Comparison of ENCODE assay signal across 22 cellular contexts in genomic region chr19:35777961-35778360, GRCh38. TPM values are rescaled to one million over a fixed set of nuclear protein-coding genes. Genes with fewer than 3 reads are reported as not detected.
DNase-seq lines count a peak whose midpoint lies in the region; ATAC-seq and TF ChIP-seq lines count a peak whose summit lies in the region.
"Had no signal": no experiment of that assay in that cellular context is flagged by ENCODE, and none has a peak within 500 bp of the region (broad histone marks: within the 10 kb centered on the region; RNA-seq: fewer than 3 reads in every experiment).

No MANE protein-coding gene starts in this region.

- peaks cover 1% of the 10 kb centered on the region for H3K36me3 ChIP-seq in CD4-positive, CD25-positive, alpha-beta regulatory T cell (ENCODE audit: control insufficient read depth, insufficient read depth, low read length)
- H3K36me3 ChIP-seq in CD8-positive, alpha-beta memory T cell (ENCODE audit: insufficient read depth, low read length): no peaks in the 10 kb centered on the region
- H3K36me3 ChIP-seq: cardiac muscle cell, upper lobe of right lung had no signal

- CTCF ChIA-PET in CD8-positive, alpha-beta memory T cell (lab: Charles Lee): no interaction called here

- H3K27ac Mint-ChIP-seq in CD4-positive, CD25-positive, alpha-beta regulatory T cell: peak overlapping the region in 1 of 3 donors; percentile 73
- peak overlapping the region in 1 of 8 donors; percentile 47 for H3K27ac Mint-ChIP-seq in CD8-positive, alpha-beta memory T cell
- H3K27ac Mint-ChIP-seq in activated T-helper 1 cell treated with anti-CD3 and anti-CD28 coated beads, Interleukin-12 subunit alpha, Interleukin-12 subunit beta, Interleukin-2, Interleukin-4 antibody, amounts not matched to agents 30 ng/mL and 10 ng/mL and 1 ng/mL, durations not matched to agents 14 hours and 24 hours and 36 hours: no peak overlapping the region
- H3K27ac Mint-ChIP-seq in nephron progenitor cell: no peak overlapping the region

- TF ChIP-seq CTCF in nephron progenitor cell (IDR thresholded peaks at IDR 0.05): no peak

- no peaks in the 10 kb centered on the region for H3K9me3 ChIP-seq in CD4-positive, CD25-positive, alpha-beta regulatory T cell (ENCODE audit: control insufficient read depth in 2 of 2, low read length in 2 of 2)
- no peaks in the 10 kb centered on the region for H3K9me3 ChIP-seq in CD8-positive, alpha-beta memory T cell (ENCODE audit: low read length)
- H3K9me3 ChIP-seq: upper lobe of right lung had no signal

- H3K4me1 ChIP-seq in CD4-positive, CD25-positive, alpha-beta regulatory T cell (ENCODE audit: control insufficient read depth, insufficient read depth, low read length, poor library complexity, severe bottlenecking): peaks cover 17% of the 10 kb centered on the region
- peaks cover 17% of the 10 kb centered on the region for H3K4me1 ChIP-seq in CD8-positive, alpha-beta memory T cell (ENCODE audit: insufficient read depth, low read length)

- POLR2A ChIA-PET in CD8-positive, alpha-beta memory T cell (lab: Charles Lee): no interaction called here

- TF ChIP-seq POLR2A in GM18505 (IDR thresholded peaks at IDR 0.05; ENCODE audit: borderline replicate concordance, extremely low read depth, insufficient read depth, insufficient read length): no peak

- no peak for DNase-seq in CD4-positive, CD25-positive, alpha-beta regulatory T cell
- no peak for DNase-seq in CD8-positive, alpha-beta memory T cell
- DNase-seq in activated T-helper 1 cell treated with anti-CD3 and anti-CD28 coated beads, Interleukin-12 subunit alpha, Interleukin-12 subunit beta, Interleukin-2, Interleukin-4 antibody, amounts not matched to agents 30 ng/mL and 10 ng/mL and 1 ng/mL, durations not matched to agents 14 hours and 24 hours and 36 hours (ENCODE audit: low spot score): no peak
- DNase-seq in nephron progenitor cell (no peak), DMS153 (lab: John Stamatoyannopoulos, UW) (no peak), KBM-7 (no peak), NCI-H2107 treated with DMSO at 0.1 percent for 48 hours (lab: John Stamatoyannopoulos, UW; ENCODE audit: unreplicated experiment) (no peak)
- DNase-seq: activated CD4-positive, CD25-positive, alpha-beta regulatory T cell treated with anti-CD3 and anti-CD28 coated beads, Interleukin-2, amount 50 U/mL, for 72 hours; activated naive CD4-positive, alpha-beta T cell; activated T-cell treated with anti-CD3 and anti-CD28 coated beads, Interleukin-2, amount 50 U/mL, for 4 hours; DMS79; HCEC 1CT; NCI-H2081; NCI-H446; NCI-H82; occipital lobe; small intestine; stimulated activated CD4-positive, alpha-beta T cell treated with anti-CD3 and anti-CD28 coated beads, Interleukin-2, amount 100 ng/mL, for 24 hours; upper lobe of right lung had no signal

- H3K4me3 ChIP-seq in CD4-positive, CD25-positive, alpha-beta regulatory T cell (ENCODE audit: low read depth, low read length): no peak overlapping the region
- H3K4me3 ChIP-seq in CD8-positive, alpha-beta memory T cell (ENCODE audit: low read length): no peak overlapping the region
- H3K4me3 ChIP-seq: cardiac muscle cell, upper lobe of right lung had no signal

- H3K36me3 Mint-ChIP-seq in CD4-positive, CD25-positive, alpha-beta regulatory T cell: peaks cover 13% of the 10 kb centered on the region
- H3K36me3 Mint-ChIP-seq in CD8-positive, alpha-beta memory T cell: peaks cover 0 to 15% (median 0%) of the 10 kb centered on the region in 3 donors
- peaks cover 2% of the 10 kb centered on the region for H3K36me3 Mint-ChIP-seq in activated T-helper 1 cell treated with anti-CD3 and anti-CD28 coated beads, Interleukin-12 subunit alpha, Interleukin-12 subunit beta, Interleukin-2, Interleukin-4 antibody, amounts not matched to agents 30 ng/mL and 10 ng/mL and 1 ng/mL, durations not matched to agents 14 hours and 24 hours and 36 hours (ENCODE audit: low read depth)
- peaks cover 19% of the 10 kb centered on the region for H3K36me3 Mint-ChIP-seq in nephron progenitor cell (ENCODE audit: low read depth)

- H3K27me3 Mint-ChIP-seq in CD4-positive, CD25-positive, alpha-beta regulatory T cell: no peaks in the 10 kb centered on the region
- no peaks in the 10 kb centered on the region for H3K27me3 Mint-ChIP-seq in CD8-positive, alpha-beta memory T cell
- H3K27me3 Mint-ChIP-seq in activated T-helper 1 cell treated with anti-CD3 and anti-CD28 coated beads, Interleukin-12 subunit alpha, Interleukin-12 subunit beta, Interleukin-2, Interleukin-4 antibody, amounts not matched to agents 30 ng/mL and 10 ng/mL and 1 ng/mL, durations not matched to agents 14 hours and 24 hours and 36 hours (ENCODE audit: insufficient read depth): no peaks in the 10 kb centered on the region
- peaks cover 10% of the 10 kb centered on the region for H3K27me3 Mint-ChIP-seq in nephron progenitor cell (ENCODE audit: low read depth, poor library complexity)

- in situ Hi-C loops in KBM-7 (cut with MboI; ENCODE audit: low pct_unique_long_range_greater_than_20kb, low sequenced_read_pairs): no loop called here

- no peaks in the 10 kb centered on the region for H3K9me3 Mint-ChIP-seq in CD4-positive, CD25-positive, alpha-beta regulatory T cell
- no peaks in the 10 kb centered on the region for H3K9me3 Mint-ChIP-seq in CD8-positive, alpha-beta memory T cell
- H3K9me3 Mint-ChIP-seq in activated T-helper 1 cell treated with anti-CD3 and anti-CD28 coated beads, Interleukin-12 subunit alpha, Interleukin-12 subunit beta, Interleukin-2, Interleukin-4 antibody, amounts not matched to agents 30 ng/mL and 10 ng/mL and 1 ng/mL, durations not matched to agents 14 hours and 24 hours and 36 hours: no peaks in the 10 kb centered on the region
- no peaks in the 10 kb centered on the region for H3K9me3 Mint-ChIP-seq in nephron progenitor cell
- H3K9me3 Mint-ChIP-seq: activated T-cell treated with anti-CD3 and anti-CD28 coated beads, Interleukin-2, amount 50 U/mL, for 4 hours had no signal

- no peaks in the 10 kb centered on the region for H3K27me3 ChIP-seq in CD4-positive, CD25-positive, alpha-beta regulatory T cell (ENCODE audit: control insufficient read depth, insufficient read depth, low read length)
- H3K27me3 ChIP-seq in CD8-positive, alpha-beta memory T cell (ENCODE audit: insufficient read depth, low read length, poor library complexity, severe bottlenecking): no peaks in the 10 kb centered on the region
- H3K27me3 ChIP-seq: cardiac muscle cell, upper lobe of right lung had no signal

- H3K27ac ChIP-seq in CD4-positive, CD25-positive, alpha-beta regulatory T cell (ENCODE audit: insufficient read depth, low read length, poor library complexity, severe bottlenecking): no peak overlapping the region
- H3K27ac ChIP-seq in CD8-positive, alpha-beta memory T cell (ENCODE audit: low read depth, low read length): no peak overlapping the region
- H3K27ac ChIP-seq: cardiac muscle cell, upper lobe of right lung had no signal

- peak overlapping the region in 3 of 4 donors; percentile 68 to 79 (median 69) for H3K4me3 Mint-ChIP-seq in CD4-positive, CD25-positive, alpha-beta regulatory T cell
- H3K4me3 Mint-ChIP-seq in CD8-positive, alpha-beta memory T cell: peak overlapping the region; percentile 11 to 78 (median 34)
- peak overlapping the region; percentile 54 for H3K4me3 Mint-ChIP-seq in activated T-helper 1 cell treated with anti-CD3 and anti-CD28 coated beads, Interleukin-12 subunit alpha, Interleukin-12 subunit beta, Interleukin-2, Interleukin-4 antibody, amounts not matched to agents 30 ng/mL and 10 ng/mL and 1 ng/mL, durations not matched to agents 14 hours and 24 hours and 36 hours
- peak overlapping the region; percentile 89 for H3K4me3 Mint-ChIP-seq in nephron progenitor cell

- intact Hi-C loops in activated T-helper 1 cell treated with anti-CD3 and anti-CD28 coated beads, Interleukin-12 subunit alpha, Interleukin-12 subunit beta, Interleukin-2, Interleukin-4 antibody, amounts not matched to agents 30 ng/mL and 10 ng/mL and 1 ng/mL, durations not matched to agents 14 hours and 24 hours and 36 hours (cut with micrococcal nuclease): no loop called here

- H3K4me1 Mint-ChIP-seq in CD4-positive, CD25-positive, alpha-beta regulatory T cell: peaks cover 3 to 28% (median 9%) of the 10 kb centered on the region in 4 donors
- peaks cover 20 to 23% (median 22%) of the 10 kb centered on the region in 3 donors for H3K4me1 Mint-ChIP-seq in CD8-positive, alpha-beta memory T cell
- H3K4me1 Mint-ChIP-seq in activated T-helper 1 cell treated with anti-CD3 and anti-CD28 coated beads, Interleukin-12 subunit alpha, Interleukin-12 subunit beta, Interleukin-2, Interleukin-4 antibody, amounts not matched to agents 30 ng/mL and 10 ng/mL and 1 ng/mL, durations not matched to agents 14 hours and 24 hours and 36 hours (ENCODE audit: low read depth): peaks cover 29% of the 10 kb centered on the region
- peaks cover 36% of the 10 kb centered on the region for H3K4me1 Mint-ChIP-seq in nephron progenitor cell

- ATAC-seq in CD4-positive, CD25-positive, alpha-beta regulatory T cell (ENCODE audit: low read depth in 2 of 2): no peak
- ATAC-seq in GM18505 (IDR thresholded peaks at IDR 0.05; ENCODE audit: unreplicated experiment): no peak
- ATAC-seq: activated T-cell treated with anti-CD3 and anti-CD28 coated beads, Interleukin-2, amount 50 U/mL, for 4 hours; upper lobe of right lung had no signal

RNA-seq across cellular contexts. Expression of gene ARHGAP33, which starts 2.6 kb away (rescaled TPM):
- total RNA-seq in CD4-positive, CD25-positive, alpha-beta regulatory T cell: 46.7 TPM
- under 1 TPM in 1 of 4 donors, not detected in 3; 0.40 TPM for polyA plus RNA-seq in CD4-positive, CD25-positive, alpha-beta regulatory T cell
- total RNA-seq in CD8-positive, alpha-beta memory T cell: 10 to 100 TPM in 1 of 2 experiments, 1 to 10 TPM in 1; 9.2 to 11.9 TPM
- 0.71 TPM for polyA plus RNA-seq in CD8-positive, alpha-beta memory T cell
- total RNA-seq in activated T-helper 1 cell treated with anti-CD3 and anti-CD28 coated beads, Interleukin-12 subunit alpha, Interleukin-12 subunit beta, Interleukin-2, Interleukin-4 antibody, amounts not matched to agents 30 ng/mL and 10 ng/mL and 1 ng/mL, durations not matched to agents 14 hours and 24 hours and 36 hours: 24.5 and 25.8 TPM in 2 replicates

RNA-seq across cellular contexts. Expression of gene PROSER3, which starts 20.0 kb away (rescaled TPM):
- 39.5 TPM for total RNA-seq in CD4-positive, CD25-positive, alpha-beta regulatory T cell
- polyA plus RNA-seq in CD4-positive, CD25-positive, alpha-beta regulatory T cell: 1 to 10 TPM; 4.3 to 6.4 (median 5.0) TPM
- 10 to 100 TPM; 35.2 to 40.5 TPM for total RNA-seq in CD8-positive, alpha-beta memory T cell
- polyA plus RNA-seq in CD8-positive, alpha-beta memory T cell: 8.3 TPM
- 39.5 and 45.1 TPM in 2 replicates for total RNA-seq in activated T-helper 1 cell treated with anti-CD3 and anti-CD28 coated beads, Interleukin-12 subunit alpha, Interleukin-12 subunit beta, Interleukin-2, Interleukin-4 antibody, amounts not matched to agents 30 ng/mL and 10 ng/mL and 1 ng/mL, durations not matched to agents 14 hours and 24 hours and 36 hours

RNA-seq across cellular contexts. Expression of gene HSPB6, which starts 21.1 kb away (rescaled TPM):
- not detected for total RNA-seq in CD4-positive, CD25-positive, alpha-beta regulatory T cell
- not detected for polyA plus RNA-seq in CD4-positive, CD25-positive, alpha-beta regulatory T cell
- total RNA-seq in CD8-positive, alpha-beta memory T cell: not detected
- polyA plus RNA-seq in CD8-positive, alpha-beta memory T cell: not detected
- total RNA-seq in activated T-helper 1 cell treated with anti-CD3 and anti-CD28 coated beads, Interleukin-12 subunit alpha, Interleukin-12 subunit beta, Interleukin-2, Interleukin-4 antibody, amounts not matched to agents 30 ng/mL and 10 ng/mL and 1 ng/mL, durations not matched to agents 14 hours and 24 hours and 36 hours: 0.78 TPM in 1 of 2 replicates, not detected in the other
- polyA plus RNA-seq: keratinocyte had no signal

RNA-seq across cellular contexts. Expression of gene LIN37, which starts 29.6 kb away (rescaled TPM):
- total RNA-seq in CD4-positive, CD25-positive, alpha-beta regulatory T cell: 11.7 TPM
- polyA plus RNA-seq in CD4-positive, CD25-positive, alpha-beta regulatory T cell: 10 to 100 TPM in 3 of 4 donors, 1 to 10 TPM in 1; 9.9 to 16.5 (median 11.8) TPM
- total RNA-seq in CD8-positive, alpha-beta memory T cell: 10 to 100 TPM in 1 of 2 experiments, 1 to 10 TPM in 1; 8.8 to 10.5 TPM
- 12.7 TPM for polyA plus RNA-seq in CD8-positive, alpha-beta memory T cell
- 9.3 and 9.8 TPM in 2 replicates for total RNA-seq in activated T-helper 1 cell treated with anti-CD3 and anti-CD28 coated beads, Interleukin-12 subunit alpha, Interleukin-12 subunit beta, Interleukin-2, Interleukin-4 antibody, amounts not matched to agents 30 ng/mL and 10 ng/mL and 1 ng/mL, durations not matched to agents 14 hours and 24 hours and 36 hours

RNA-seq across cellular contexts. Expression of gene PSENEN, which starts 32.5 kb away (rescaled TPM):
- total RNA-seq in CD4-positive, CD25-positive, alpha-beta regulatory T cell: 21.1 TPM
- polyA plus RNA-seq in CD4-positive, CD25-positive, alpha-beta regulatory T cell: 10 to 100 TPM; 66.1 to 99.6 (median 72.9) TPM
- 10 to 100 TPM; 50.8 to 57.8 TPM for total RNA-seq in CD8-positive, alpha-beta memory T cell
- 101 TPM for polyA plus RNA-seq in CD8-positive, alpha-beta memory T cell
- 50.6 and 54.6 TPM in 2 replicates for total RNA-seq in activated T-helper 1 cell treated with anti-CD3 and anti-CD28 coated beads, Interleukin-12 subunit alpha, Interleukin-12 subunit beta, Interleukin-2, Interleukin-4 antibody, amounts not matched to agents 30 ng/mL and 10 ng/mL and 1 ng/mL, durations not matched to agents 14 hours and 24 hours and 36 hours

Comparison
In these comparisons a context has a peak if more than half of its experiments do, and no peak if none do; other contexts are left out.
1. H3K4me3 Mint-ChIP-seq: peak in every context shown above with its lines; median percentile 89 in nephron progenitor cell; 69 in CD4-positive, CD25-positive, alpha-beta regulatory T cell; 54 in activated T-helper 1 cell treated with anti-CD3 and anti-CD28 coated beads, Interleukin-12 subunit alpha, Interleukin-12 subunit beta, Interleukin-2, Interleukin-4 antibody, amounts not matched to agents 30 ng/mL and 10 ng/mL and 1 ng/mL, durations not matched to agents 14 hours and 24 hours and 36 hours; 34 in CD8-positive, alpha-beta memory T cell.